1 cellular context compared by ENCODE assay signal in the genomic region with DNA sequence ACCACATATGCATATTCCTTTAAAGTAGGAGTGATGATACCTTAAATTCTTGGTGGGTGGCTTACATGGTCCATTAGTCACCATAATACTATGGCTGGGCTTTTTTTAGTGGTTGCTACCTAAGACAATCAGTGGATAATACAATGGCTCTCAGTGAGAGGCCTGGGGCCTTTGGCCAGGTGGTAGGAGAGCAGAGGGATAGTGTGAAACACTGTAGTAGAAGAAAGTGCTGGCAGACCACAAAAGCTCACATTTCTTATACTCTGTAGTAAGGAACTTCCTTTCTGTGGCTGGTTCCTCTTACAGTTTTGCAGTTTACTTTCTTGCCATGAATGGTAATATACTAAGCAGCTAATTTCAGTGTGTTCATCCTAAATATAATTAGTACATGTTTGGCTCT.
TF ChIP-seq lines count a peak whose summit lies in the region.

No MANE protein-coding gene starts in this region.

TF ChIP-seq in SK-N-SH treated with all-trans-retinoic acid at 6 μM for 48 hours, 23 proteins besides CTCF, POLR2A, EP300 and RAD21 (continued from another document):
- no peak for TF ChIP-seq PATZ1 (CRISPR knock-in tag; IDR thresholded peaks at IDR 0.05; ENCODE audit: borderline replicate concordance)
